Comparison of ENCODE assay signal across 8 cellular contexts in the genomic region with DNA sequence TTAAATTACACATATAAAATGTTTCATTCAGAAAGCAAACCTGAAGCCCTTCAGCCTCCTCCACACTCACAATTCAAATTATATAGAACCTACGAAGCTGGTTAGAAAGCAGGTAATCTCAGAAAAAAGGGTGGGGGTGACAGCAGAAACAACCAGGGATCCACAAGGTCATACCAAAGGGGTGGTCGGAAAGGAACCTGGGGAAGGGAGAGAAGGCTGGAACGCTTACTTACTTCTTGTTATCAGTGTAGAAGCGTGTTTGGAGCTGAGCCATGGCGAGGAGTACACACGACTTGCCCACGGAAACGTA. TPM values are rescaled to one million over a fixed set of nuclear protein-coding genes. Genes with fewer than 3 reads are reported as not detected.
DNase-seq lines count a peak whose midpoint lies in the region; ATAC-seq, FAIRE-seq and TF ChIP-seq lines count a peak whose summit lies in the region.

No MANE protein-coding gene starts in this region.

- peak in 1 of 10 experiments; percentile 1 for DNase-seq in CD4-positive, alpha-beta T cell
- DNase-seq in activated naive CD8-positive, alpha-beta T cell treated with anti-CD3 and anti-CD28 coated beads, Interleukin-2, amount 10 ng/mL, durations not matched to agents 7 days and 5 days, result no peak
- DNase-seq in kidney epithelial cell (ENCODE audit: low read depth), result no peak
- no peak for DNase-seq in tibial artery
- no peak for DNase-seq in NK-92 (lab: John Stamatoyannopoulos, UW; ENCODE audit: unreplicated experiment)
- no peak for DNase-seq in GM19239 (ENCODE audit: insufficient read length, low spot score)

- ATAC-seq in CD4-positive, alpha-beta T cell (ENCODE audit: poor library complexity), result peak; percentile 28
- peak; percentile 9 for ATAC-seq in HG02678 (IDR thresholded peaks at IDR 0.05; ENCODE audit: unreplicated experiment)
- ATAC-seq in activated naive CD8-positive, alpha-beta T cell treated with anti-CD3 and anti-CD28 coated beads, Interleukin-2, amount 10 ng/mL, durations not matched to agents 7 days and 5 days (ENCODE audit: low read depth), result no peak
- no peak for ATAC-seq in GM19397 (IDR thresholded peaks at IDR 0.05; ENCODE audit: unreplicated experiment)

- no peaks in the 10 kb centered on the region for H3K27me3 ChIP-seq in CD4-positive, alpha-beta T cell (ENCODE audit: control insufficient read depth, insufficient read depth, low read length)
- H3K27me3 ChIP-seq in kidney epithelial cell (ENCODE audit: control insufficient read depth, insufficient read depth, low read length) (no peaks in the 10 kb centered on the region), tibial artery (no peaks in the 10 kb centered on the region)

- peak overlapping the region; percentile 98 for H3K4me3 Mint-ChIP-seq in CD4-positive, alpha-beta T cell
- peak overlapping the region; percentile 93 for H3K4me3 Mint-ChIP-seq in activated naive CD8-positive, alpha-beta T cell treated with anti-CD3 and anti-CD28 coated beads, Interleukin-2, amount 10 ng/mL, durations not matched to agents 7 days and 5 days

- no peak for TF ChIP-seq CTCF in CD4-positive, alpha-beta T cell (IDR thresholded peaks at IDR 0.05)
- TF ChIP-seq CTCF in kidney epithelial cell (IDR thresholded peaks at IDR 0.05; ENCODE audit: insufficient read depth, low read length, poor library complexity, severe bottlenecking) (no peak), tibial artery (IDR thresholded peaks at IDR 0.05) (no peak)

- CTCF ChIA-PET in CD4-positive, alpha-beta T cell (lab: Charles Lee), result interaction anchor here (1.1 kb wide), 1 partner anchor 40 kb away, joined by 6 read pairs; no protein-coding TSS in a partner anchor

- peak overlapping the region; percentile 61 for H3K4me3 ChIP-seq in kidney epithelial cell (ENCODE audit: low read depth, low read length)
- peak overlapping the region; percentile 61 to 76 for H3K4me3 ChIP-seq in tibial artery

- no peaks in the 10 kb centered on the region for H3K9me3 Mint-ChIP-seq in CD4-positive, alpha-beta T cell
- no peaks in the 10 kb centered on the region for H3K9me3 Mint-ChIP-seq in activated naive CD8-positive, alpha-beta T cell treated with anti-CD3 and anti-CD28 coated beads, Interleukin-2, amount 10 ng/mL, durations not matched to agents 7 days and 5 days

- intact Hi-C loops in CD4-positive, alpha-beta T cell (cut with DNase I, micrococcal nuclease), result loop anchor here (2.0 to 5.0 kb wide), 3 partner anchors 101 to 328 kb away; partner anchors contain the start of genes CYP20A1 (in 2 of the 2) and NBEAL1 (in 1 of the 2)
- intact Hi-C loops in tibial artery (cut with DNase I; ENCODE audit: low total_unique reads), result no loop called here

- H3K27ac ChIP-seq in CD4-positive, alpha-beta T cell (ENCODE audit: low read depth, low read length), result peak overlapping the region; percentile 40
- peak overlapping the region; percentile 67 to 80 for H3K27ac ChIP-seq in tibial artery

- no peaks in the 10 kb centered on the region for H3K9me3 ChIP-seq in CD4-positive, alpha-beta T cell (ENCODE audit: control insufficient read depth, low read length)
- no peaks in the 10 kb centered on the region for H3K9me3 ChIP-seq in tibial artery

- no peak for FAIRE-seq in GM19239 (lab: Jason Lieb, UNC)

- H3K27ac Mint-ChIP-seq in CD4-positive, alpha-beta T cell, result peak overlapping the region; percentile 90
- peak overlapping the region; percentile 96 for H3K27ac Mint-ChIP-seq in activated naive CD8-positive, alpha-beta T cell treated with anti-CD3 and anti-CD28 coated beads, Interleukin-2, amount 10 ng/mL, durations not matched to agents 7 days and 5 days

- peaks cover 0 to 24% (median 8%) of the 10 kb centered on the region in 4 donors for H3K4me1 ChIP-seq in tibial artery

- H3K4me1 Mint-ChIP-seq in CD4-positive, alpha-beta T cell (ENCODE audit: low read depth), result peaks cover 40% of the 10 kb centered on the region
- H3K4me1 Mint-ChIP-seq in activated naive CD8-positive, alpha-beta T cell treated with anti-CD3 and anti-CD28 coated beads, Interleukin-2, amount 10 ng/mL, durations not matched to agents 7 days and 5 days, result peaks cover 25% of the 10 kb centered on the region

- H3K36me3 Mint-ChIP-seq in CD4-positive, alpha-beta T cell (ENCODE audit: low read depth), result peaks cover 30% of the 10 kb centered on the region
- H3K36me3 Mint-ChIP-seq in activated naive CD8-positive, alpha-beta T cell treated with anti-CD3 and anti-CD28 coated beads, Interleukin-2, amount 10 ng/mL, durations not matched to agents 7 days and 5 days, result peaks cover 5% of the 10 kb centered on the region

- H3K27me3 Mint-ChIP-seq in CD4-positive, alpha-beta T cell, result no peaks in the 10 kb centered on the region
- no peaks in the 10 kb centered on the region for H3K27me3 Mint-ChIP-seq in activated naive CD8-positive, alpha-beta T cell treated with anti-CD3 and anti-CD28 coated beads, Interleukin-2, amount 10 ng/mL, durations not matched to agents 7 days and 5 days

- no peaks in the 10 kb centered on the region for H3K36me3 ChIP-seq in kidney epithelial cell (ENCODE audit: control insufficient read depth, insufficient read depth, low read length)
- H3K36me3 ChIP-seq in tibial artery, result peaks cover 0 to 4% (median 0%) of the 10 kb centered on the region in 3 donors

- POLR2A ChIA-PET in CD4-positive, alpha-beta T cell (lab: Charles Lee), result interaction anchor here (0.6 to 2.7 kb wide), 15 partner anchors 8 to 829 kb away, joined by 3 to 31 read pairs (median 4); partner anchors contain the start of genes CYP20A1, FAM117B, ICA1L and NBEAL1
- POLR2A ChIA-PET in activated naive CD8-positive, alpha-beta T cell treated with anti-CD3 and anti-CD28 coated beads, Interleukin-2, amount 10 ng/mL, durations not matched to agents 7 days and 5 days (lab: Charles Lee), result interaction anchor here (0.7 to 2.1 kb wide), 5 partner anchors 9 to 644 kb away, joined by 3 to 15 read pairs (median 5); partner anchors contain the start of genes CYP20A1 and NBEAL1

RNA-seq across cellular contexts. Expression of gene WDR12, which starts 0.3 kb away (rescaled TPM):
- total RNA-seq in CD4-positive, alpha-beta T cell, result 1 to 10 TPM; 6.2 to 7.7 TPM
- 10 to 100 TPM; 35.1 to 42.3 TPM for total RNA-seq in activated naive CD8-positive, alpha-beta T cell treated with anti-CD3 and anti-CD28 coated beads, Interleukin-2, amount 10 ng/mL, durations not matched to agents 7 days and 5 days
- total RNA-seq in kidney epithelial cell, result 17.5 and 28.7 TPM in 2 replicates

RNA-seq across cellular contexts. Expression of gene CARF, which starts 0.9 kb away (rescaled TPM):
- total RNA-seq in CD4-positive, alpha-beta T cell, result 1 to 10 TPM; 9.0 to 9.6 TPM
- total RNA-seq in activated naive CD8-positive, alpha-beta T cell treated with anti-CD3 and anti-CD28 coated beads, Interleukin-2, amount 10 ng/mL, durations not matched to agents 7 days and 5 days, result 10 to 100 TPM; 14.6 to 16.9 TPM
- 4.4 and 4.7 TPM in 2 replicates for total RNA-seq in kidney epithelial cell

RNA-seq across cellular contexts. Expression of gene ICA1L, which starts 39.6 kb away (rescaled TPM):
- total RNA-seq in CD4-positive, alpha-beta T cell, result 1 to 10 TPM; 1.5 to 1.6 TPM
- 1 to 10 TPM; 4.5 to 5.8 TPM for total RNA-seq in activated naive CD8-positive, alpha-beta T cell treated with anti-CD3 and anti-CD28 coated beads, Interleukin-2, amount 10 ng/mL, durations not matched to agents 7 days and 5 days
- total RNA-seq in kidney epithelial cell, result 7.3 and 7.6 TPM in 2 replicates

Comparison
In these comparisons a context has a peak if more than half of its experiments do, and no peak if none do; other contexts are left out.
1. ATAC-seq: peak in CD4-positive, alpha-beta T cell (single experiment) and HG02678 (single experiment); none in activated naive CD8-positive, alpha-beta T cell treated with anti-CD3 and anti-CD28 coated beads, Interleukin-2, amount 10 ng/mL, durations not matched to agents 7 days and 5 days (single experiment) and GM19397 (single experiment).